ENCODE assay signal across 8 cellular contexts in genomic region chr1:29181413-29182225, GRCh38. TPM values are rescaled to one million over a fixed set of nuclear protein-coding genes. Genes with fewer than 3 reads are reported as not detected.
DNase-seq lines count a peak whose midpoint lies in the region; ATAC-seq, FAIRE-seq and TF ChIP-seq lines count a peak whose summit lies in the region.

TSS of gene SRSF4 (minus strand) at chr1:29181900. CDS start at chr1:29181752, 148 bp downstream.

- no peaks in the 10 kb centered on the region for H3K9me3 ChIP-seq in iPS-20b (ENCODE audit: insufficient read depth, low read depth, low read length)
- H3K9me3 ChIP-seq in small intestine (ENCODE audit: control insufficient read depth, low read depth) = no peaks in the 10 kb centered on the region

- ATAC-seq in GM18909 (IDR thresholded peaks at IDR 0.05; ENCODE audit: poor library complexity, unreplicated experiment) (peak; percentile 91), HG03175 (IDR thresholded peaks at IDR 0.05; ENCODE audit: unreplicated experiment) (peak; percentile 83)

- FAIRE-seq in bronchial epithelial cell (lab: Jason Lieb, UNC) (no peak), small intestine (lab: Jason Lieb, UNC) (no peak)

- H3K9ac ChIP-seq in iPS-20b (ENCODE audit: low read depth, low read length) = peak within 1 kb of the TSS; percentile 92

- 0 to 1% (median 1%) methylated on average over 75 to 100 of the region's 100 CpGs for WGBS in small intestine, 3 donors

- H3K27ac ChIP-seq in iPS-20b (ENCODE audit: low read length) (peak within 1 kb of the TSS; percentile 96), small intestine (ENCODE audit: low read depth in 1 of 2, low read length in 1 of 2) (peak within 1 kb of the TSS; percentile 91 to 100)

- H3K4me1 ChIP-seq in iPS-20b (ENCODE audit: insufficient read depth, low read length) (peaks cover 8% of the 10 kb centered on the region), small intestine (ENCODE audit: control insufficient read depth in 2 of 2, insufficient read depth in 1 of 2, low read depth in 1 of 2, low read length in 1 of 2) (peaks cover 0 to 4% of the 10 kb centered on the region in 2 donors)

- DNase-seq in AG09309 (ENCODE audit: low read depth) (peak; percentile 92), NCI-H2227 treated with DMSO at 0.1 percent for 48 hours (lab: John Stamatoyannopoulos, UW) (peak; percentile 98), bronchial epithelial cell (ENCODE audit: low read depth) (peak; percentile 92), small intestine (peak; percentile 99)

- H3K4me3 ChIP-seq in AG09309 (ENCODE audit: control insufficient read depth, low read depth, low read length) (peak within 1 kb of the TSS; percentile 96), WI38 (ENCODE audit: low read depth, low read length) (peak within 1 kb of the TSS; percentile 79), bronchial epithelial cell (ENCODE audit: low read depth, low read length) (peak within 1 kb of the TSS; percentile 97), iPS-20b (ENCODE audit: low read length) (peak within 1 kb of the TSS; percentile 82), small intestine (ENCODE audit: low read depth in 1 of 2, low read length in 2 of 2) (peak within 1 kb of the TSS; percentile 69 to 99)

- H3K36me3 ChIP-seq in bronchial epithelial cell (ENCODE audit: control insufficient read depth, insufficient read depth, low read length) = peaks cover 3% of the 10 kb centered on the region
- H3K36me3 ChIP-seq in iPS-20b (ENCODE audit: insufficient read depth, low read depth, low read length) = peaks cover 22% of the 10 kb centered on the region; the same call in 1 of the 2 replicates
- H3K36me3 ChIP-seq in small intestine (ENCODE audit: control insufficient read depth in 2 of 2, insufficient read depth in 2 of 2, low read length in 2 of 2) = no peaks in the 10 kb centered on the region

- H3K27me3 ChIP-seq in bronchial epithelial cell (ENCODE audit: control insufficient read depth, insufficient read depth, low read length) (no peaks in the 10 kb centered on the region), iPS-20b (ENCODE audit: insufficient read depth, low read length) (no peaks in the 10 kb centered on the region), small intestine (ENCODE audit: control insufficient read depth in 2 of 2, insufficient read depth in 2 of 2, low read length in 2 of 2) (no peaks in the 10 kb centered on the region)

- TF ChIP-seq CTCF in AG09309 (IDR thresholded peaks at IDR 0.05; ENCODE audit: control insufficient read depth, insufficient read depth, low read depth, low read length, missing control alignments) (peak; percentile 50), WI38 (IDR thresholded peaks at IDR 0.05; ENCODE audit: low read depth, low read length) (peak; percentile 55), bronchial epithelial cell (IDR thresholded peaks at IDR 0.05; ENCODE audit: insufficient read depth, low read length, severe bottlenecking) (peak; percentile 91)

RNA-seq across cellular contexts. Expression of gene SRSF4, which starts in this region (rescaled TPM):
- 34.5 and 40.1 TPM in 2 replicates for total RNA-seq in bronchial epithelial cell
- 10 to 100 TPM; 65.1 to 99.3 (median 71.9) TPM for polyA plus RNA-seq in small intestine

Comparison
In these comparisons a context has a peak if more than half of its experiments do, and no peak if none do; other contexts are left out.
1. Peak in every context shown above with its lines: DNase-seq, ATAC-seq, H3K4me3 ChIP-seq and H3K27ac ChIP-seq.